ENCODE assay signal across 12 cellular contexts in genomic region chr18:61569176-61569892, GRCh38.
DNase-seq lines count a peak whose midpoint lies in the region; ATAC-seq, FAIRE-seq and TF ChIP-seq lines count a peak whose summit lies in the region.
"Had no signal": no experiment of that assay in that cellular context is flagged by ENCODE, and none has a peak within 500 bp of the region (broad histone marks: within the 10 kb centered on the region; RNA-seq: fewer than 3 reads in every experiment).

No MANE protein-coding gene starts in this region.

- H3K27ac Mint-ChIP-seq in Caco-2 (ENCODE audit: unreplicated experiment) = no peak overlapping the region
- no peak overlapping the region for H3K27ac Mint-ChIP-seq in activated CD4-positive, alpha-beta memory T cell treated with anti-CD3 and anti-CD28 coated beads, Interleukin-2, amount 10 ng/mL, durations not matched to agents 7 days and 5 days
- H3K27ac Mint-ChIP-seq: activated T-cell treated with anti-CD3 and anti-CD28 coated beads, Interleukin-2, amount 50 U/mL, for 24 hours had no signal

- intact Hi-C loops in psoas muscle (cut with DNase I) (no loop called here), pancreas (cut with DNase I) (no loop called here), Caco-2 (cut with micrococcal nuclease; ENCODE audit: unreplicated experiment) (no loop called here)

- no peak overlapping the region for H3K4me3 Mint-ChIP-seq in Caco-2 (ENCODE audit: unreplicated experiment)
- no peak overlapping the region for H3K4me3 Mint-ChIP-seq in activated CD4-positive, alpha-beta memory T cell treated with anti-CD3 and anti-CD28 coated beads, Interleukin-2, amount 10 ng/mL, durations not matched to agents 7 days and 5 days
- H3K4me3 Mint-ChIP-seq: activated T-cell treated with anti-CD3 and anti-CD28 coated beads, Interleukin-2, amount 50 U/mL, for 24 hours had no signal

- no peak overlapping the region for H3K27ac ChIP-seq in psoas muscle
- no peak overlapping the region for H3K27ac ChIP-seq in pancreas
- H3K27ac ChIP-seq: thyroid gland had no signal

- no TSS peak for BruUV-seq in Caco-2 (replicated peaks; lab: Mats Ljungman, UMichigan)

- H3K27me3 ChIP-seq in psoas muscle (ENCODE audit: insufficient read depth in 3 of 3, low read length in 2 of 3) (peaks cover 0 to 2% (median 0%) of the 10 kb centered on the region in 3 donors), pancreas (no peaks in the 10 kb centered on the region), Caco-2 (replicated peaks; ENCODE audit: control insufficient read depth, insufficient read depth, low read length) (no peaks in the 10 kb centered on the region)
- H3K27me3 ChIP-seq: thyroid gland had no signal

- ATAC-seq in psoas muscle (peak; percentile 44 to 93 (median 87)), pancreas (no peak)

- H3K4me1 Mint-ChIP-seq in Caco-2 (ENCODE audit: low read depth, unreplicated experiment) = no peaks in the 10 kb centered on the region
- no peaks in the 10 kb centered on the region for H3K4me1 Mint-ChIP-seq in activated CD4-positive, alpha-beta memory T cell treated with anti-CD3 and anti-CD28 coated beads, Interleukin-2, amount 10 ng/mL, durations not matched to agents 7 days and 5 days

- CTCF ChIA-PET in Caco-2 (lab: Charles Lee) = no interaction called here
- CTCF ChIA-PET in activated CD4-positive, alpha-beta memory T cell treated with anti-CD3 and anti-CD28 coated beads, Interleukin-2, amount 10 ng/mL, durations not matched to agents 7 days and 5 days (lab: Charles Lee) = interaction anchor here (1.0 kb wide), 1 partner anchor 17 kb away, joined by 3 read pairs; no protein-coding TSS in a partner anchor

- H3K27me3 Mint-ChIP-seq in Caco-2 (ENCODE audit: insufficient read depth, unreplicated experiment) = no peaks in the 10 kb centered on the region
- H3K27me3 Mint-ChIP-seq in activated CD4-positive, alpha-beta memory T cell treated with anti-CD3 and anti-CD28 coated beads, Interleukin-2, amount 10 ng/mL, durations not matched to agents 7 days and 5 days = no peaks in the 10 kb centered on the region

- TF ChIP-seq CTCF in epithelial cell of proximal tubule (conservative IDR thresholded peaks at IDR 0.05; ENCODE audit: low read depth, low read length) (no peak), psoas muscle (IDR thresholded peaks at IDR 0.05) (no peak), pancreas (IDR thresholded peaks at IDR 0.05) (no peak), Caco-2 (IDR thresholded peaks at IDR 0.05; ENCODE audit: insufficient read depth in 1 of 2, low read depth in 1 of 2, low read length in 1 of 2, severe bottlenecking in 1 of 2, unreplicated experiment in 1 of 2) (no peak)

- WGBS in psoas muscle, 3 donors = 50 to 65% (median 58%) methylated on average over 9 of the region's 9 CpGs
- WGBS in pancreas, 2 donors = 82 to 90% methylated on average over 9 of the region's 9 CpGs

- no peak for FAIRE-seq in pancreas (lab: Jason Lieb, UNC)
- FAIRE-seq: G401.6 had no signal

- no peaks in the 10 kb centered on the region for H3K9me3 Mint-ChIP-seq in Caco-2 (ENCODE audit: unreplicated experiment)
- no peaks in the 10 kb centered on the region for H3K9me3 Mint-ChIP-seq in activated CD4-positive, alpha-beta memory T cell treated with anti-CD3 and anti-CD28 coated beads, Interleukin-2, amount 10 ng/mL, durations not matched to agents 7 days and 5 days
- H3K9me3 Mint-ChIP-seq: activated T-cell treated with anti-CD3 and anti-CD28 coated beads, Interleukin-2, amount 50 U/mL, for 24 hours had no signal

- POLR2A ChIA-PET in Caco-2 (lab: Charles Lee) = no interaction called here
- POLR2A ChIA-PET in activated CD4-positive, alpha-beta memory T cell treated with anti-CD3 and anti-CD28 coated beads, Interleukin-2, amount 10 ng/mL, durations not matched to agents 7 days and 5 days (lab: Charles Lee) = no interaction called here

- no peak overlapping the region for H3K4me3 ChIP-seq in epithelial cell of proximal tubule (ENCODE audit: low read depth, low read length)
- no peak overlapping the region for H3K4me3 ChIP-seq in psoas muscle
- H3K4me3 ChIP-seq in pancreas = no peak overlapping the region
- H3K4me3 ChIP-seq in Caco-2 (ENCODE audit: low read depth, low read length) = no peak overlapping the region
- H3K4me3 ChIP-seq: thyroid gland had no signal

- H3K9me3 ChIP-seq in psoas muscle (no peaks in the 10 kb centered on the region), pancreas (no peaks in the 10 kb centered on the region), Caco-2 (no peaks in the 10 kb centered on the region)
- H3K9me3 ChIP-seq: thyroid gland had no signal

- no peaks in the 10 kb centered on the region for H3K36me3 Mint-ChIP-seq in Caco-2 (ENCODE audit: insufficient read depth, unreplicated experiment)
- no peaks in the 10 kb centered on the region for H3K36me3 Mint-ChIP-seq in activated CD4-positive, alpha-beta memory T cell treated with anti-CD3 and anti-CD28 coated beads, Interleukin-2, amount 10 ng/mL, durations not matched to agents 7 days and 5 days (ENCODE audit: low read depth)

- H3K36me3 ChIP-seq in psoas muscle (ENCODE audit: insufficient read depth in 1 of 2, low read depth in 1 of 2) = no peaks in the 10 kb centered on the region
- H3K36me3 ChIP-seq in pancreas = no peaks in the 10 kb centered on the region
- no peaks in the 10 kb centered on the region for H3K36me3 ChIP-seq in Caco-2 (ENCODE audit: control insufficient read depth, insufficient read depth, low read length)
- H3K36me3 ChIP-seq: thyroid gland had no signal

- H3K4me1 ChIP-seq in psoas muscle (no peaks in the 10 kb centered on the region), pancreas (no peaks in the 10 kb centered on the region), Caco-2 (no peaks in the 10 kb centered on the region)
- H3K4me1 ChIP-seq: thyroid gland had no signal

- DNase-seq in EL (peak; percentile 92), RPMI7951 (ENCODE audit: low read depth) (peak; percentile 95), epithelial cell of proximal tubule (ENCODE audit: low read depth) (peak; percentile 67), psoas muscle (peak in 1 of 2 donors; percentile 19), SKM-1 (lab: John Stamatoyannopoulos, UW; ENCODE audit: unreplicated experiment) (no peak), pancreas (no peak), Caco-2 (no peak)
- no peak for DNase-seq in activated CD4-positive, alpha-beta memory T cell treated with anti-CD3 and anti-CD28 coated beads, Interleukin-2, amount 10 ng/mL, durations not matched to agents 7 days and 5 days
- DNase-seq: activated T-cell treated with anti-CD3 and anti-CD28 coated beads, Interleukin-2, amount 50 U/mL, for 24 hours; NCI-H187 treated with DMSO at 0.1 percent for 48 hours; thyroid gland had no signal

Comparison
In these comparisons a context has a peak if more than half of its experiments do, and no peak if none do; other contexts are left out.
1. DNase-seq: peak in EL (single experiment), RPMI7951 (single experiment) and epithelial cell of proximal tubule (single experiment); none in SKM-1 (single experiment), pancreas (0 of 6), Caco-2 (0 of 2) and activated CD4-positive, alpha-beta memory T cell treated with anti-CD3 and anti-CD28 coated beads, Interleukin-2, amount 10 ng/mL, durations not matched to agents 7 days and 5 days (single experiment).
2. ATAC-seq: peak in psoas muscle (4 of 4); none in pancreas (0 of 4).